In the genomic region with DNA sequence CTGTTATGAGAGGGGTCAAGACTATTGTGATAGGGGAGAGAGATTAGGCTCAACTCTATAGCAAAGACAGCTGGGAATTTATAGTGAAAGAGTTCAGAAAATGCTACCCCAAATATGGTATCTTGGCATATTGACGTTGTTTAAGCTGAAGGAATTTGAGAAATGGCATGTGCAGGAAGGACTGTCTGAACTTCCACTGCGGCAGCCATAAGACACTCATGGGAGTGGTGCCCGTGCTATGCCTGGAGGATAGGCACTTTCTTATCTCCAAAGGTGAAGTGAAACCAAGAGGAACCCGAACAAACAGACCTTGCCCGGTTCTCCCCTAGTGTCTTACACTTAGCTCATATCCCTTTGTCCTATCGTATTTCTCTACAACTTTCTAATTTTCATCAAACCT, we compare ENCODE assay signal across 19 cellular contexts.
"Had no signal": no experiment of that assay in that cellular context is flagged by ENCODE, and none has a peak within 500 bp of the region (broad histone marks: within the 10 kb centered on the region; RNA-seq: fewer than 3 reads in every experiment).

No MANE protein-coding gene starts in this region.

- H3K4me1 ChIP-seq: heart right ventricle, left ventricle myocardium inferior, pancreas, right atrium auricular region, right lobe of liver, suprapubic skin, tibial artery, uterus had no signal

- H2AFZ ChIP-seq: hepatocyte had no signal

- FAIRE-seq: pancreas had no signal

- H3K27ac ChIP-seq: heart right ventricle, hepatocyte, left ventricle myocardium inferior, pancreas, right atrium auricular region, right lobe of liver, skin epidermis, suprapubic skin, thoracic aorta, tibial artery, uterus had no signal

- H3K4me3 ChIP-seq: heart right ventricle, hepatocyte, left ventricle myocardium inferior, lung, mucosa of descending colon, pancreas, right atrium auricular region, right lobe of liver, skin epidermis, suprapubic skin, thoracic aorta, tibial artery, uterus had no signal

- H3K79me2 ChIP-seq: hepatocyte had no signal

- H3K4me2 ChIP-seq: hepatocyte had no signal

- DNase-seq: heart right ventricle; left ventricle myocardium inferior; midbrain; mucosa of descending colon; naive thymus-derived CD4-positive, alpha-beta T cell; pancreas; right lobe of liver; stimulated activated CD4-positive, alpha-beta T cell treated with anti-CD3 and anti-CD28 coated beads, Interleukin-12 subunit alpha, Interleukin-12 subunit beta, amount 100 ng/mL, for 4 hours; stimulated activated CD4-positive, alpha-beta T cell treated with anti-CD3 and anti-CD28 coated beads, Interleukin-15, amount 100 ng/mL, for 24 hours; stimulated activated CD4-positive, alpha-beta T cell treated with anti-CD3 and anti-CD28 coated beads, Interleukin-4, amount 100 ng/mL, for 24 hours; stimulated activated naive CD4-positive, alpha-beta T cell; tibial artery; uterus had no signal

- H3K27me3 ChIP-seq: heart right ventricle, hepatocyte, pancreas, right atrium auricular region, right lobe of liver, suprapubic skin, tibial artery, uterus had no signal

- H3K36me3 ChIP-seq: heart right ventricle, left ventricle myocardium inferior, pancreas, right atrium auricular region, right lobe of liver, suprapubic skin, thoracic aorta, tibial artery, uterus had no signal

- H3K9me3 ChIP-seq: mucosa of descending colon, pancreas, right atrium auricular region, right lobe of liver, suprapubic skin, thoracic aorta, tibial artery, uterus had no signal
